In genomic region chr11:122101625-122102291, GRCh38 we compare ENCODE assay signal across 9 cellular contexts. TPM values are rescaled to one million over a fixed set of nuclear protein-coding genes. Genes with fewer than 3 reads are reported as not detected.
DNase-seq lines count a peak whose midpoint lies in the region; TF ChIP-seq lines count a peak whose summit lies in the region.
"Had no signal": no experiment of that assay in that cellular context is flagged by ENCODE, and none has a peak within 500 bp of the region (broad histone marks: within the 10 kb centered on the region; RNA-seq: fewer than 3 reads in every experiment).

No MANE protein-coding gene starts in this region.

- TF ChIP-seq POLR2A in breast epithelium (IDR thresholded peaks at IDR 0.05) = no peak

- TF ChIP-seq CTCF in breast epithelium (IDR thresholded peaks at IDR 0.05) = peak in 1 of 3 donors; percentile 17

- H3K36me3 ChIP-seq in breast epithelium = no peaks in the 10 kb centered on the region

- peak overlapping the region; percentile 54 to 72 (median 56) for H3K4me3 ChIP-seq in breast epithelium
- peak overlapping the region; percentile 57 for H3K4me3 ChIP-seq in skeletal muscle cell (ENCODE audit: low read depth, low read length)

- H3K27ac ChIP-seq in breast epithelium = peak overlapping the region; percentile 88 to 92

- peaks cover 0 to 29% of the 10 kb centered on the region in 2 donors for H3K27me3 ChIP-seq in breast epithelium

- DNase-seq in NCI-H2107 treated with DMSO at 0.1 percent for 48 hours (lab: John Stamatoyannopoulos, UW; ENCODE audit: unreplicated experiment) = peak; percentile 22
- DNase-seq in NCI-H2107 (lab: John Stamatoyannopoulos, UW) = no peak
- DNase-seq in breast epithelium (ENCODE audit: low spot score in 2 of 2) = peak in 1 of 2 donors; percentile 62
- DNase-seq in iPS-NIHi11 (ENCODE audit: low spot score) = peak; percentile 71
- DNase-seq in skeletal muscle cell (ENCODE audit: low read depth) = peak; percentile 74
- DNase-seq in stimulated activated naive CD4-positive, alpha-beta T cell (lab: John Stamatoyannopoulos, UW) = no peak
- no peak for DNase-seq in OCI-M1 (lab: John Stamatoyannopoulos, UW)
- DNase-seq in D341Med (ENCODE audit: low spot score) = no peak

- no peaks in the 10 kb centered on the region for H3K4me1 ChIP-seq in breast epithelium

- intact Hi-C loops in breast epithelium (cut with DNase I; ENCODE audit: low total_unique reads) = no loop called here

- H3K9me3 ChIP-seq in breast epithelium = no peaks in the 10 kb centered on the region

RNA-seq across cellular contexts. Expression of gene BLID, which starts 14.3 kb away (rescaled TPM):
- total RNA-seq in breast epithelium = 1 to 10 TPM; 2.0 to 2.8 (median 2.4) TPM
- total RNA-seq: T-helper 2 cell treated with Interferon-gamma antibody and Interleukin-4, amounts not matched to agents 100 ng/mL and 5 ng/mL, for 36 hours had no signal

Comparison
In these comparisons a context has a peak if more than half of its experiments do, and no peak if none do; other contexts are left out.
1. DNase-seq: peak in NCI-H2107 treated with DMSO at 0.1 percent for 48 hours (single experiment), iPS-NIHi11 (single experiment) and skeletal muscle cell (single experiment); none in NCI-H2107 (single experiment), stimulated activated naive CD4-positive, alpha-beta T cell (0 of 6), OCI-M1 (single experiment) and D341Med (single experiment).